Comparison of ENCODE assay signal across 8 cellular contexts in genomic region chr13:101520672-101521071, GRCh38.
DNase-seq lines count a peak whose midpoint lies in the region; ATAC-seq, FAIRE-seq and TF ChIP-seq lines count a peak whose summit lies in the region.

No MANE protein-coding gene starts in this region.

- FAIRE-seq in GM12891 (lab: Jason Lieb, UNC) = no peak

- no peaks in the 10 kb centered on the region for H4K20me1 ChIP-seq in smooth muscle cell (ENCODE audit: low read depth)

- H3K9ac ChIP-seq in smooth muscle cell (ENCODE audit: low read depth) = no peak overlapping the region

- H3K4me3 ChIP-seq in ascending aorta (no peak overlapping the region), smooth muscle cell (no peak overlapping the region)

- no peaks in the 10 kb centered on the region for H3K36me3 Mint-ChIP-seq in activated CD4-positive, alpha-beta T cell treated with anti-CD3 and anti-CD28 coated beads, Interleukin-2, amount 10 ng/mL, durations not matched to agents 7 days and 5 days (ENCODE audit: low read depth)

- TF ChIP-seq CTCF in ascending aorta (IDR thresholded peaks at IDR 0.05) (no peak), smooth muscle cell (IDR thresholded peaks at IDR 0.05; ENCODE audit: borderline replicate concordance, insufficient read depth, poor library complexity, severe bottlenecking) (no peak)

- H3K4me2 ChIP-seq in smooth muscle cell = peak overlapping the region; percentile 38

- H3K27me3 ChIP-seq in ascending aorta (no peaks in the 10 kb centered on the region), smooth muscle cell (ENCODE audit: low read depth) (no peaks in the 10 kb centered on the region)

- H3K9me3 ChIP-seq in ascending aorta = no peaks in the 10 kb centered on the region
- H3K9me3 ChIP-seq in smooth muscle cell (replicated peaks; ENCODE audit: low read depth) = no peaks in the 10 kb centered on the region

- peaks cover 20% of the 10 kb centered on the region for H3K4me1 Mint-ChIP-seq in activated CD4-positive, alpha-beta T cell treated with anti-CD3 and anti-CD28 coated beads, Interleukin-2, amount 10 ng/mL, durations not matched to agents 7 days and 5 days

- CTCF ChIA-PET in activated CD4-positive, alpha-beta T cell treated with anti-CD3 and anti-CD28 coated beads, Interleukin-2, amount 10 ng/mL, durations not matched to agents 7 days and 5 days (lab: Charles Lee) = interaction anchor here (0.8 kb wide), 1 partner anchor 336 kb away, joined by 3 read pairs; no protein-coding TSS in a partner anchor

- intact Hi-C loops in ascending aorta (cut with DNase I) = loop anchor here (10.0 kb wide), 1 partner anchor 1074 kb away; the partner anchor contains the start of gene TPP2

- H3K9me3 Mint-ChIP-seq in activated CD4-positive, alpha-beta T cell treated with anti-CD3 and anti-CD28 coated beads, Interleukin-2, amount 10 ng/mL, durations not matched to agents 7 days and 5 days = no peaks in the 10 kb centered on the region

- peaks cover 0 to 23% of the 10 kb centered on the region in 2 donors for H3K4me1 ChIP-seq in ascending aorta
- no peaks in the 10 kb centered on the region for H3K4me1 ChIP-seq in smooth muscle cell (ENCODE audit: low read depth)

- H2AFZ ChIP-seq in smooth muscle cell (ENCODE audit: low read depth) = peak overlapping the region; percentile 6

- H3K36me3 ChIP-seq in ascending aorta (no peaks in the 10 kb centered on the region), smooth muscle cell (ENCODE audit: low read depth) (no peaks in the 10 kb centered on the region)

- ATAC-seq in HG03469 (IDR thresholded peaks at IDR 0.05; ENCODE audit: unreplicated experiment) = peak; percentile 90

- peak overlapping the region; percentile 43 for H3K27ac Mint-ChIP-seq in activated CD4-positive, alpha-beta T cell treated with anti-CD3 and anti-CD28 coated beads, Interleukin-2, amount 10 ng/mL, durations not matched to agents 7 days and 5 days

- H3K27me3 Mint-ChIP-seq in activated CD4-positive, alpha-beta T cell treated with anti-CD3 and anti-CD28 coated beads, Interleukin-2, amount 10 ng/mL, durations not matched to agents 7 days and 5 days = peaks cover 18% of the 10 kb centered on the region

- H3K27ac ChIP-seq in ascending aorta (peak overlapping the region; percentile 14 to 72), smooth muscle cell (ENCODE audit: low read depth) (peak overlapping the region; percentile 54)

- POLR2A ChIA-PET in activated CD4-positive, alpha-beta T cell treated with anti-CD3 and anti-CD28 coated beads, Interleukin-2, amount 10 ng/mL, durations not matched to agents 7 days and 5 days (lab: Charles Lee) = no interaction called here

- no peak overlapping the region for H3K4me3 Mint-ChIP-seq in activated CD4-positive, alpha-beta T cell treated with anti-CD3 and anti-CD28 coated beads, Interleukin-2, amount 10 ng/mL, durations not matched to agents 7 days and 5 days

- WGBS in smooth muscle cell (ENCODE audit: low lambda C conversion rate) = 25% methylated on average over 4 of the region's 4 CpGs

- H3F3A ChIP-seq in smooth muscle cell (ENCODE audit: low read depth) = no peaks in the 10 kb centered on the region

- TF ChIP-seq POLR2A in GM12891 (IDR thresholded peaks at IDR 0.05; ENCODE audit: low read depth, low read length) = no peak

- peak; percentile 37 for DNase-seq in activated CD4-positive, alpha-beta T cell treated with anti-CD3 and anti-CD28 coated beads, Interleukin-2, amount 10 ng/mL, durations not matched to agents 7 days and 5 days
- no peak for DNase-seq in activated CD4-positive, alpha-beta T cell treated with anti-CD3 and anti-CD28 coated beads for 4 hours
- no peak for DNase-seq in ascending aorta (ENCODE audit: low spot score in 2 of 2)
- DNase-seq in smooth muscle cell (lab: John Stamatoyannopoulos, UW; ENCODE audit: unreplicated experiment) = no peak
- DNase-seq in T-helper 9 cell = no peak
- no peak for DNase-seq in GM12891 (ENCODE audit: insufficient read length, low spot score)
- DNase-seq in HPDE6-E6E7 (ENCODE audit: extremely low spot score) = no peak

- no peaks in the 10 kb centered on the region for H3K79me2 ChIP-seq in smooth muscle cell (ENCODE audit: low read depth)

TF ChIP-seq in GM12891, 5 proteins besides CTCF, POLR2A, EP300 and RAD21:
- no peak for TF ChIP-seq SPI1 (IDR thresholded peaks at IDR 0.05; ENCODE audit: low read depth, low read length)
- no peak for TF ChIP-seq POLR2AphosphoS5 (IDR thresholded peaks at IDR 0.05; ENCODE audit: low read depth, low read length)
- TF ChIP-seq POU2F2 (IDR thresholded peaks at IDR 0.05; ENCODE audit: low read depth, low read length) = no peak
- no peak for TF ChIP-seq PAX5 (IDR thresholded peaks at IDR 0.05; ENCODE audit: insufficient read depth, low read length, severe bottlenecking)
- TF ChIP-seq TAF1 (IDR thresholded peaks at IDR 0.05; ENCODE audit: low read depth, low read length) = no peak
